8 cellular contexts compared by ENCODE assay signal in the genomic region with DNA sequence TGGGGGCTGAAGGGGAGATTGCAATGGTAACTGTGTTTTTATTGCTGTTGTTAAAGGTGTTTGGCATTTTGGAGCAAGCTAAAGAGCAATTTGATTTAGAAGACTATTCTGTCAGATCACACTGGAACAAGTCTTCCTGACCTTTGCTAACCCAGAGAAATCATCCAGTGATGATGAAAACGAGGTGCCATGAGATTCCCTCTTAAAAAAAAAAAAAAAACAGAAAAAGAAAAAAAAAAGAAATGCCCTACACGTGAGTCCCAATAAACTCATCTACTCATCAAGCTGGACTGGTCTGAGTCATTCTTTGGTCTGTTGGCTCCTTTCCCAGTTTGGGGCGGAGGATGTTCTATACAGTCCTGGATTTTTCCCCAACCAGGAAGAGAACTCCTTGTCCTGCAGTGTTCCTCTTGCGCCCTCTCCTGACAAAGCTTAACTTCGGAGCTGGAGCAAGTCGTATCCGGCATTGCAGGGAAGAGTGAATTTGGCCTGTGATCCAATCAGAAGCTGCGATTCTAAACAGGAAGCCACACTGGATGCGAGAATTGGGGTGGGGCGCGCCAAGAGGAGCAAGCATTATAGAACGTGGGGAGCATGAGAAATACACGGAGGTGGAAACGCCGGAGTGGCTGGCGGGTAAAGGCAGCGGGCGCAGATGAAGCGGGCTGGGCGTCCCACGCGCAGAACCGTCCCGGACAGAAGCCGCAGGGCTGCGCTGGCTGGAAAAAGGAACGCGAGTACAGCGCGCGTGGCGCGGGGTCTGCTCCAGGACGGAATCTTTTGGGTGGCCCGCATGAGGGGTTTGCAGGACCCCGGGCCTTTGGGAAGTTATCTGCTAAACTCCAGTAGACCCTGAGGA. TPM values are rescaled to one million over a fixed set of nuclear protein-coding genes. Genes with fewer than 3 reads are reported as not detected.
DNase-seq lines count a peak whose midpoint lies in the region; ATAC-seq and TF ChIP-seq lines count a peak whose summit lies in the region.

No MANE protein-coding gene starts in this region.

- H3K4me2 ChIP-seq in parathyroid adenoma (ENCODE audit: low read length) = peak overlapping the region; percentile 69

- ATAC-seq in left cardiac atrium = peak; percentile 94

- H2AFZ ChIP-seq in parathyroid adenoma = peak overlapping the region; percentile 78

- TF ChIP-seq CTCF in LNCaP clone FGC (IDR thresholded peaks at IDR 0.05; ENCODE audit: control insufficient read depth, extremely low read depth, insufficient read depth) = peak; percentile 96
- peak; percentile 92 for TF ChIP-seq CTCF in parathyroid adenoma (IDR thresholded peaks at IDR 0.05)

- H3K79me2 ChIP-seq in parathyroid adenoma = no peaks in the 10 kb centered on the region

- intact Hi-C loops in left cardiac atrium (cut with DNase I) = loop anchor here (2.0 to 10.0 kb wide), 4 partner anchors 108 to 254 kb away; no protein-coding TSS in a partner anchor

- no peak overlapping the region for H3K9ac ChIP-seq in parathyroid adenoma

- no peaks in the 10 kb centered on the region for H3K9me3 ChIP-seq in parathyroid adenoma (ENCODE audit: control insufficient read depth, low read length)

- H3K27ac ChIP-seq in parathyroid adenoma = peak overlapping the region; percentile 30

- H3K36me3 ChIP-seq in parathyroid adenoma (ENCODE audit: control insufficient read depth, insufficient read depth, low read length) = no peaks in the 10 kb centered on the region

- H3K4me3 ChIP-seq in LNCaP clone FGC (ENCODE audit: low read depth, low read length) (peak overlapping the region; percentile 71), parathyroid adenoma (ENCODE audit: low read depth, low read length) (peak overlapping the region; percentile 80)

- peaks cover 9% of the 10 kb centered on the region for H3K4me1 ChIP-seq in parathyroid adenoma

- DNase-seq in GM04503 (ENCODE audit: low read depth) (peak; percentile 99), H4 (ENCODE audit: low spot score) (peak; percentile 100), LNCaP clone FGC (ENCODE audit: low read depth) (peak; percentile 100), RPMI7951 (ENCODE audit: low read depth) (peak; percentile 99), amniotic stem cell (lab: John Stamatoyannopoulos, UW) (peak; percentile 98), left cardiac atrium (peak; percentile 95), mesenteric fat pad (ENCODE audit: low spot score) (no peak)

- H3K27me3 ChIP-seq in parathyroid adenoma (ENCODE audit: control insufficient read depth, insufficient read depth, low read length) = no peaks in the 10 kb centered on the region

RNA-seq across cellular contexts. Expression of gene CRYM, which starts 22.4 kb away (rescaled TPM):
- total RNA-seq in H4 (2014; rRNA removed; shearing (Covaris generic)) = 0.29 and 3.1 TPM in 2 replicates
- 0.10 TPM in 1 of 2 replicates, not detected in the other for total RNA-seq in RPMI7951 (2014; rRNA removed; shearing (Covaris generic))
- total RNA-seq in left cardiac atrium = 100 to 1,000 TPM in 1 of 2 donors, 10 to 100 TPM in 1; 44.2 to 124 TPM
- total RNA-seq in mesenteric fat pad = not detected

Comparison
In these comparisons a context has a peak if more than half of its experiments do, and no peak if none do; other contexts are left out.
1. RNA of gene CRYM, which starts 22.4 kb away (total RNA-seq): 44.2 to 124 TPM in left cardiac atrium; 0.29 to 3.1 TPM in H4, not detected in mesenteric fat pad (single experiment) and 0.10 TPM in RPMI7951; every median in the first group is over 10 times any median in the second.